Comparison of ENCODE assay signal across 10 cellular contexts in the genomic region with DNA sequence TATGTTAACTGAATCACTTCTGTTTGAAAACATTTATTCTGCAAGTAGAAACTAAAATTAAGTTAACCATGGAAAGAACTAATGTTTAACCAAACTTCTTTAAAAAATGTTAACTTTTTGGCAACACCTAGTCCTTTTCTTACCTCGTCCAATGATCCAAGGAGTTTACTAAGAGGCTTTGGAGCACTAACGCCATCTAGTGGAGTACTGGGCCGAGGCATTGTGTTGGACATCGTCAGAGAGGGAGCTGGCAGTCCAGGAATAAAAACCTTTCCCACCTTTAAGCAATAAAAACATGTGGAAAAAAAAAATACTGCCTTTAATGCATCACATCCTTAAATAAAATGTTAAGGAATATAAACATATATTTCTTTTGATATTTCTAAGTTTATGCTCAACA. TPM values are rescaled to one million over a fixed set of nuclear protein-coding genes. Genes with fewer than 3 reads are reported as not detected.
DNase-seq lines count a peak whose midpoint lies in the region; ATAC-seq and TF ChIP-seq lines count a peak whose summit lies in the region.
"Not testable (repeated sequence)": the region's sequence is repeated elsewhere in the genome, so short reads cannot be mapped to it uniquely, and the experiment has no call there.
"Had no signal": no experiment of that assay in that cellular context is flagged by ENCODE, and none has a peak within 500 bp of the region (broad histone marks: within the 10 kb centered on the region; RNA-seq: fewer than 3 reads in every experiment).

No MANE protein-coding gene starts in this region.

- ATAC-seq in GM18498 (IDR thresholded peaks at IDR 0.05; ENCODE audit: unreplicated experiment) = peak; percentile 57
- ATAC-seq in mucosa of descending colon = peak; percentile 73

- not testable (repeated sequence) for TF ChIP-seq EP300 in esophagus muscularis mucosa (IDR thresholded peaks at IDR 0.05)

- H3K9me3 ChIP-seq in esophagus muscularis mucosa, mucosa of descending colon, uterus: not testable (repeated sequence)

- TF ChIP-seq CTCF in NB4 (IDR thresholded peaks at IDR 0.05; ENCODE audit: low read depth, low read length) = peak; percentile 22
- peak in 2 of 3 experiments; percentile 29 to 42 for TF ChIP-seq CTCF in esophagus muscularis mucosa (IDR thresholded peaks at IDR 0.05)
- peak; percentile 36 for TF ChIP-seq CTCF in mucosa of descending colon (IDR thresholded peaks at IDR 0.05)
- peak in 2 of 4 experiments; percentile 13 to 22 for TF ChIP-seq CTCF in uterus (IDR thresholded peaks at IDR 0.05)

- H3K27me3 ChIP-seq in esophagus muscularis mucosa, uterus: not testable (repeated sequence)

- not testable (repeated sequence) for H3K27ac ChIP-seq in esophagus muscularis mucosa (replicated peaks in 1 of 4); uterus

- not testable (repeated sequence) for DNase-seq in NB4 (ENCODE audit: low read depth); esophagus muscularis mucosa (ENCODE audit: extremely low spot score)
- DNase-seq in activated CD4-positive, alpha-beta T cell treated with anti-CD3 and anti-CD28 coated beads, Interleukin-2, amount 50 U/mL, for 4 hours = peak; percentile 23 to 27
- DNase-seq in activated naive CD4-positive, alpha-beta T cell treated with anti-CD3 and anti-CD28 coated beads, Interleukin-2, amount 50 U/mL, for 16 hours = peak; percentile 30
- peak in 2 of 3 donors; percentile 47 to 83 for DNase-seq in mucosa of descending colon
- peak; percentile 46 to 65 for DNase-seq in stimulated activated CD4-positive, alpha-beta T cell treated with anti-CD3 and anti-CD28 coated beads, Interleukin-2, amount 100 ng/mL, for 24 hours
- peak; percentile 26 to 31 for DNase-seq in uterus

- not testable (repeated sequence) for H3K4me1 ChIP-seq in esophagus muscularis mucosa; mucosa of descending colon (ENCODE audit: low read depth); uterus

- H3K4me3 ChIP-seq in NB4 (ENCODE audit: low read depth, low read length); esophagus muscularis mucosa; mucosa of descending colon; uterus: not testable (repeated sequence)

- 0% methylated on average over 3 of the region's 4 CpGs for WGBS in esophagus muscularis mucosa

- TF ChIP-seq POLR2A in NB4 (IDR thresholded peaks at IDR 0.05; ENCODE audit: extremely low read depth, insufficient read length); esophagus muscularis mucosa (IDR thresholded peaks at IDR 0.05; ENCODE audit: low read depth); uterus (IDR thresholded peaks at IDR 0.05): not testable (repeated sequence)

- not testable (repeated sequence) for H3K36me3 ChIP-seq in esophagus muscularis mucosa; mucosa of descending colon (ENCODE audit: low read depth); uterus

- intact Hi-C loops in esophagus muscularis mucosa (cut with DNase I); mucosa of descending colon (cut with DNase I, micrococcal nuclease); uterus (cut with DNase I; ENCODE audit: low total_unique reads): not testable (repeated sequence)

RNA-seq across cellular contexts. Expression of a gene that starts 2.4 kb away (rescaled TPM):
- total RNA-seq in esophagus muscularis mucosa (under 1 TPM; 0.33 to 0.46 (median 0.43) TPM), mucosa of descending colon (under 1 TPM; 0.07 to 0.26 (median 0.16) TPM), uterus (1 to 10 TPM in 1 of 4 donors, under 1 TPM in 1, not detected in 2; under 0.01 to 1.5 TPM)

RNA-seq across cellular contexts. Expression of a gene that starts 16.5 kb away (rescaled TPM):
- under 1 TPM in 1 of 4 donors, not detected in 3; 0.13 TPM for total RNA-seq in esophagus muscularis mucosa
- total RNA-seq in mucosa of descending colon = under 1 TPM; 0.07 to 0.26 (median 0.16) TPM
- total RNA-seq in uterus = under 1 TPM in 1 of 4 donors, not detected in 3; 0.07 TPM
- total RNA-seq: H7, mesenteric fat pad had no signal
